In genomic region chr16:86869288-86870022, GRCh38 we compare ENCODE assay signal across 20 cellular contexts.
DNase-seq lines count a peak whose midpoint lies in the region; ATAC-seq and TF ChIP-seq lines count a peak whose summit lies in the region.
"Had no signal": no experiment of that assay in that cellular context is flagged by ENCODE, and none has a peak within 500 bp of the region (broad histone marks: within the 10 kb centered on the region; RNA-seq: fewer than 3 reads in every experiment).

No MANE protein-coding gene starts in this region.

- DNase-seq in DMS114 treated with DMSO at 0.1 percent for 48 hours (lab: John Stamatoyannopoulos, UW; ENCODE audit: unreplicated experiment) (peak; percentile 31), LNCaP clone FGC (ENCODE audit: low read depth) (peak; percentile 45), SJCRH30 (peak; percentile 38 to 56), spleen (peak; percentile 53), esophagus squamous epithelium (lab: John Stamatoyannopoulos, UW) (no peak), WTC11 (ENCODE audit: low spot score) (no peak), H4 (ENCODE audit: low spot score) (no peak)
- DNase-seq: Calu3; CD8-positive, alpha-beta memory T cell; DMS153; DND-41; MG63; NCI-H1694 treated with DMSO at 0.1 percent for 48 hours; NCI-H2107; NCI-H526 treated with DMSO at 0.1 percent for 48 hours; T-helper 2 cell had no signal

- CTCF ChIA-PET in WTC11 (lab: Charles Lee): no interaction called here

- peaks cover 21% of the 10 kb centered on the region; the same call in 1 of the 2 replicates for H3K4me1 ChIP-seq in SJCRH30
- H3K4me1 ChIP-seq in spleen: no peaks in the 10 kb centered on the region
- H3K4me1 ChIP-seq in esophagus squamous epithelium: peaks cover 0 to 12% (median 0%) of the 10 kb centered on the region in 3 donors

- intact Hi-C loops in spleen (cut with DNase I; ENCODE audit: low total_unique reads): no loop called here
- intact Hi-C loops in esophagus squamous epithelium (cut with DNase I): loop anchor here (10.0 kb wide), 1 partner anchor 295 kb away; the partner anchor contains the start of gene FOXL1

- H3K9me3 Mint-ChIP-seq in WTC11: peaks cover 8% of the 10 kb centered on the region

- H3K36me3 ChIP-seq in SJCRH30 (no peaks in the 10 kb centered on the region), spleen (no peaks in the 10 kb centered on the region), esophagus squamous epithelium (no peaks in the 10 kb centered on the region)
- H3K36me3 ChIP-seq: MG63 had no signal

- H3K9me3 ChIP-seq in SJCRH30 (replicated peaks) (no peaks in the 10 kb centered on the region), spleen (peaks cover 0 to 17% (median 0%) of the 10 kb centered on the region in 8 donors), esophagus squamous epithelium (no peaks in the 10 kb centered on the region)
- H3K9me3 ChIP-seq: MG63 had no signal

- H3K27me3 ChIP-seq in SJCRH30 (no peaks in the 10 kb centered on the region), spleen (replicated peaks in 1 of 7) (peaks cover 0 to 54% (median 0%) of the 10 kb centered on the region in 7 donors), esophagus squamous epithelium (peaks cover 0 to 67% (median 0%) of the 10 kb centered on the region in 4 donors)

- H3K4me3 ChIP-seq in LNCaP clone FGC (ENCODE audit: low read depth, low read length) (peak overlapping the region; percentile 57), SJCRH30 (peak overlapping the region; percentile 40), spleen (no peak overlapping the region), esophagus squamous epithelium (no peak overlapping the region)
- H3K4me3 ChIP-seq: MG63 had no signal

- POLR2A ChIA-PET in WTC11 (lab: Charles Lee): no interaction called here

- no peak overlapping the region for H3K27ac Mint-ChIP-seq in WTC11
- H3K27ac Mint-ChIP-seq: B cell; CD14-positive monocyte; CD8-positive, alpha-beta memory T cell had no signal

- H3K27me3 Mint-ChIP-seq in WTC11 (ENCODE audit: low read depth): no peaks in the 10 kb centered on the region
- H3K27me3 Mint-ChIP-seq: B cell had no signal

- H3K36me3 Mint-ChIP-seq in WTC11: no peaks in the 10 kb centered on the region
- H3K36me3 Mint-ChIP-seq: CD14-positive monocyte; CD8-positive, alpha-beta memory T cell had no signal

- no peak for TF ChIP-seq POLR2A in spleen (IDR thresholded peaks at IDR 0.05)
- TF ChIP-seq POLR2A in esophagus squamous epithelium (IDR thresholded peaks at IDR 0.05): no peak

- H3K27ac ChIP-seq in SJCRH30 (peak overlapping the region; percentile 64; the same call in 1 of the 2 replicates), spleen (no peak overlapping the region), esophagus squamous epithelium (no peak overlapping the region)

- H3K4me3 Mint-ChIP-seq in WTC11: no peak overlapping the region
- H3K4me3 Mint-ChIP-seq: B cell; CD14-positive monocyte; CD8-positive, alpha-beta memory T cell had no signal

- TF ChIP-seq CTCF in LNCaP clone FGC (IDR thresholded peaks at IDR 0.05; ENCODE audit: control insufficient read depth, extremely low read depth, insufficient read depth) (no peak), spleen (IDR thresholded peaks at IDR 0.05 in 8 of 11, conservative IDR thresholded peaks at IDR 0.05 in 3 of 11) (no peak), esophagus squamous epithelium (IDR thresholded peaks at IDR 0.05) (no peak), WTC11 (IDR thresholded peaks at IDR 0.05) (no peak)

- ATAC-seq in WTC11: no peak
- ATAC-seq: HepG2, SK-N-SH treated with all-trans-retinoic acid at 6 μM for 48 hours had no signal

- WGBS in spleen, 5 donors: 86 to 92% (median 89%) methylated on average over 27 to 32 of the region's 32 CpGs
- 80 to 98% methylated on average over 6 to 19 of the region's 32 CpGs for WGBS in esophagus squamous epithelium, 2 donors

- H3K4me1 Mint-ChIP-seq in WTC11: no peaks in the 10 kb centered on the region
- H3K4me1 Mint-ChIP-seq: B cell; CD14-positive monocyte; CD8-positive, alpha-beta memory T cell had no signal

TF ChIP-seq in WTC11, 78 proteins besides CTCF, POLR2A, EP300 and RAD21:
- TF ChIP-seq ETV6 (CRISPR knock-in tag; IDR thresholded peaks at IDR 0.05): no peak
- no peak for TF ChIP-seq ERG (CRISPR knock-in tag; IDR thresholded peaks at IDR 0.05)
- no peak for TF ChIP-seq MXD4 (CRISPR knock-in tag; IDR thresholded peaks at IDR 0.05; ENCODE audit: borderline replicate concordance)
- TF ChIP-seq SP1 (CRISPR knock-in tag; conservative IDR thresholded peaks at IDR 0.05): no peak
- no peak for TF ChIP-seq ZNF416 (CRISPR knock-in tag; IDR thresholded peaks at IDR 0.05)
- no peak for TF ChIP-seq ZNF532 (CRISPR knock-in tag; IDR thresholded peaks at IDR 0.05; ENCODE audit: borderline replicate concordance)
- TF ChIP-seq ZNF138 (CRISPR knock-in tag; conservative IDR thresholded peaks at IDR 0.05): no peak
- no peak for TF ChIP-seq KAT7 (CRISPR knock-in tag; IDR thresholded peaks at IDR 0.05; ENCODE audit: borderline replicate concordance)

Comparison
In these comparisons a context has a peak if more than half of its experiments do, and no peak if none do; other contexts are left out.
1. DNase-seq: peak in DMS114 treated with DMSO at 0.1 percent for 48 hours (single experiment), LNCaP clone FGC (single experiment), SJCRH30 (2 of 2) and spleen (single experiment); none in esophagus squamous epithelium (single experiment), WTC11 (single experiment) and H4 (single experiment).
2. H3K4me3 ChIP-seq: peak in LNCaP clone FGC (single experiment) and SJCRH30 (single experiment); none in spleen (0 of 8) and esophagus squamous epithelium (0 of 4).